ENCODE assay signal across 18 cellular contexts in genomic region chr3:24645047-24645446, GRCh38.
A peak's percentile ranks its signal among the peaks of the same experiment; 100 is the strongest.
DNase-seq lines count a peak whose midpoint lies in the region; ATAC-seq and TF ChIP-seq lines count a peak whose summit lies in the region.
"Had no signal": no experiment of that assay in that cellular context is flagged by ENCODE, and none has a peak within 500 bp of the region (broad histone marks: within the 10 kb centered on the region; RNA-seq: fewer than 3 reads in every experiment).

No MANE protein-coding gene starts in this region.

- no peak overlapping the region for H2AK5ac ChIP-seq in H9 (ENCODE audit: insufficient read length, low read length)
- no peak overlapping the region for H2AK5ac ChIP-seq in trophoblast cell (ENCODE audit: low read length)

- H3K9ac ChIP-seq in H9 (ENCODE audit: extremely low read depth, insufficient read length, low read length), result no peak overlapping the region
- H3K9ac ChIP-seq in trophoblast cell (ENCODE audit: low read length), result peak overlapping the region; percentile 55
- H3K9ac ChIP-seq: BLaER1 had no signal

- H3K14ac ChIP-seq in H9 (ENCODE audit: insufficient read depth, low read length) (no peak overlapping the region), trophoblast cell (ENCODE audit: low read length) (no peak overlapping the region)

- H3K23me2 ChIP-seq in H9 (ENCODE audit: insufficient read length, low read depth, low read length, poor library complexity, severe bottlenecking), result no peaks in the 10 kb centered on the region

- H3K4me1 Mint-ChIP-seq in H9 (peaks cover 12 to 19% of the 10 kb centered on the region in 2 experiments), chondrocyte (ENCODE audit: low read depth) (peaks cover 5% of the 10 kb centered on the region)
- H3K4me1 Mint-ChIP-seq in activated naive CD4-positive, alpha-beta T cell treated with anti-CD3 and anti-CD28 coated beads for 36 hours (ENCODE audit: low read depth), result no peaks in the 10 kb centered on the region
- H3K4me1 Mint-ChIP-seq: CD4-positive, alpha-beta memory T cell; IgD-negative memory B cell had no signal

- DNase-seq in H9 (no peak), chondrocyte (ENCODE audit: low spot score) (peak; percentile 81), trophoblast cell (no peak), NCI-H1436 (lab: John Stamatoyannopoulos, UW) (no peak), NCI-H345 treated with DMSO at 0.1 percent for 48 hours (lab: John Stamatoyannopoulos, UW; ENCODE audit: unreplicated experiment) (no peak), globus pallidus (ENCODE audit: low spot score) (no peak)
- no peak for DNase-seq in activated naive CD4-positive, alpha-beta T cell treated with anti-CD3 and anti-CD28 coated beads for 36 hours
- DNase-seq: 8988T; Calu3; CD4-positive, alpha-beta memory T cell; DMS79 treated with DMSO at 0.1 percent for 48 hours; GF-D8; GOT3 had no signal

- no peaks in the 10 kb centered on the region for H3K36me3 Mint-ChIP-seq in H9 (ENCODE audit: insufficient read depth in 1 of 3, low read depth in 3 of 3)
- no peaks in the 10 kb centered on the region for H3K36me3 Mint-ChIP-seq in chondrocyte (ENCODE audit: low read depth)
- no peaks in the 10 kb centered on the region for H3K36me3 Mint-ChIP-seq in activated naive CD4-positive, alpha-beta T cell treated with anti-CD3 and anti-CD28 coated beads for 36 hours (ENCODE audit: low read depth)
- H3K36me3 Mint-ChIP-seq: CD14-positive monocyte; CD4-positive, alpha-beta memory T cell; IgD-negative memory B cell had no signal

- H3K27ac Mint-ChIP-seq in H9, result no peak overlapping the region
- H3K27ac Mint-ChIP-seq in chondrocyte (ENCODE audit: unreplicated experiment), result no peak overlapping the region
- H3K27ac Mint-ChIP-seq in activated naive CD4-positive, alpha-beta T cell treated with anti-CD3 and anti-CD28 coated beads for 36 hours, result no peak overlapping the region
- H3K27ac Mint-ChIP-seq: CD14-positive monocyte; CD4-positive, alpha-beta memory T cell; IgD-negative memory B cell had no signal

- H3K79me1 ChIP-seq in H9 (ENCODE audit: insufficient read depth, low read depth, low read length, poor library complexity, severe bottlenecking) (no peaks in the 10 kb centered on the region), trophoblast cell (ENCODE audit: low read length) (no peaks in the 10 kb centered on the region)

- no peak overlapping the region for H2AFZ ChIP-seq in H9 (ENCODE audit: low read length)
- no peak overlapping the region for H2AFZ ChIP-seq in trophoblast cell (ENCODE audit: insufficient read depth, low read length, poor library complexity)

- H3K27ac ChIP-seq in H9 (ENCODE audit: insufficient read length, low read depth, low read length) (no peak overlapping the region), trophoblast cell (ENCODE audit: low read depth, low read length) (no peak overlapping the region)
- H3K27ac ChIP-seq: BLaER1 had no signal

- H3K4me2 ChIP-seq in H9 (ENCODE audit: insufficient read depth, insufficient read length, low read length) (no peak overlapping the region), trophoblast cell (ENCODE audit: low read length) (no peak overlapping the region)
- H3K4me2 ChIP-seq: BLaER1 had no signal

- CTCF ChIA-PET in activated naive CD4-positive, alpha-beta T cell treated with anti-CD3 and anti-CD28 coated beads for 36 hours (lab: Charles Lee), result no interaction called here

- H2BK120ac ChIP-seq in H9 (ENCODE audit: low read depth, low read length, poor library complexity, severe bottlenecking), result peak overlapping the region; percentile 23
- no peak overlapping the region for H2BK120ac ChIP-seq in trophoblast cell (ENCODE audit: insufficient read depth, low read length, poor library complexity)

- H2BK12ac ChIP-seq in H9 (ENCODE audit: insufficient read length, low read depth, low read length) (no peak overlapping the region), trophoblast cell (ENCODE audit: low read length) (no peak overlapping the region)

- H4K91ac ChIP-seq in H9 (ENCODE audit: insufficient read length, low read depth, low read length) (no peak overlapping the region), trophoblast cell (ENCODE audit: low read depth, low read length) (no peak overlapping the region)

- H3K9me3 Mint-ChIP-seq in H9, result no peaks in the 10 kb centered on the region
- no peaks in the 10 kb centered on the region for H3K9me3 Mint-ChIP-seq in chondrocyte (ENCODE audit: low read depth)
- H3K9me3 Mint-ChIP-seq in activated naive CD4-positive, alpha-beta T cell treated with anti-CD3 and anti-CD28 coated beads for 36 hours, result no peaks in the 10 kb centered on the region

- H2BK20ac ChIP-seq in H9 (ENCODE audit: low read depth, low read length, poor library complexity, severe bottlenecking), result no peak overlapping the region

- H4K5ac ChIP-seq in H9 (ENCODE audit: insufficient read length, low read depth, low read length), result no peak overlapping the region

- WGBS in H9 (ENCODE audit: extremely low coverage, insufficient read length, low lambda C conversion rate), result no CpG with 5 or more reads among the region's 11 CpGs
- no CpG with 5 or more reads among the region's 11 CpGs for WGBS in trophoblast cell (ENCODE audit: extremely low coverage, insufficient coverage, insufficient read length)

- H2BK5ac ChIP-seq in H9 (ENCODE audit: insufficient read length, low read length) (no peak overlapping the region), trophoblast cell (ENCODE audit: low read depth, low read length, poor library complexity) (no peak overlapping the region)

- H3K23ac ChIP-seq in H9 (ENCODE audit: insufficient read length, low read depth, low read length), result no peak overlapping the region
- H3K23ac ChIP-seq in trophoblast cell (ENCODE audit: low read length), result no peak overlapping the region

- no peak overlapping the region for H3K56ac ChIP-seq in H9 (ENCODE audit: insufficient read length, low read depth, low read length)

- peak; percentile 23 for ATAC-seq in esophagus mucosa

- H3T11ph ChIP-seq in H9 (ENCODE audit: low read length), result no peak overlapping the region

- H3K4ac ChIP-seq in H9 (ENCODE audit: low read depth, low read length) (no peak overlapping the region), trophoblast cell (ENCODE audit: low read depth, low read length) (no peak overlapping the region)

- H3K27me3 ChIP-seq in H9 (ENCODE audit: insufficient read depth, low read length) (no peaks in the 10 kb centered on the region), trophoblast cell (ENCODE audit: insufficient read depth, low read length) (no peaks in the 10 kb centered on the region)
- H3K27me3 ChIP-seq: BLaER1 had no signal

- H3K27me3 Mint-ChIP-seq in H9 (ENCODE audit: low read depth) (no peaks in the 10 kb centered on the region), chondrocyte (ENCODE audit: low read depth) (no peaks in the 10 kb centered on the region)
- no peaks in the 10 kb centered on the region for H3K27me3 Mint-ChIP-seq in activated naive CD4-positive, alpha-beta T cell treated with anti-CD3 and anti-CD28 coated beads for 36 hours (ENCODE audit: low read depth)
- H3K27me3 Mint-ChIP-seq: CD4-positive, alpha-beta memory T cell; IgD-negative memory B cell had no signal

- intact Hi-C loops in activated naive CD4-positive, alpha-beta T cell treated with anti-CD3 and anti-CD28 coated beads for 36 hours (cut with micrococcal nuclease), result no loop called here

- H4K20me1 ChIP-seq in H9 (ENCODE audit: control insufficient read depth, insufficient read depth, insufficient read length), result no peaks in the 10 kb centered on the region
- H4K20me1 ChIP-seq: BLaER1 had no signal

- H3K4me1 ChIP-seq in H9 (ENCODE audit: insufficient read depth, low read length) (peaks cover 3% of the 10 kb centered on the region; the same call in 1 of the 2 replicates), trophoblast cell (ENCODE audit: control insufficient read depth in 1 of 2, insufficient read depth in 2 of 2, low read length in 2 of 2) (no peaks in the 10 kb centered on the region)

- H4K8ac ChIP-seq in H9 (replicated peaks; ENCODE audit: insufficient read length, low read depth, low read length) (no peak overlapping the region), trophoblast cell (ENCODE audit: low read depth, low read length) (no peak overlapping the region)

- H3K9me3 ChIP-seq in H9 (ENCODE audit: control insufficient read depth, low read depth, low read length) (no peaks in the 10 kb centered on the region), trophoblast cell (ENCODE audit: insufficient read depth, low read depth, low read length) (no peaks in the 10 kb centered on the region)
- H3K9me3 ChIP-seq: HAP-1 had no signal

- no peak overlapping the region for H4K12ac ChIP-seq in trophoblast cell (ENCODE audit: low read depth, low read length)

- no peaks in the 10 kb centered on the region for H3K36me3 ChIP-seq in trophoblast cell (ENCODE audit: control insufficient read depth in 1 of 2, insufficient read depth in 2 of 2, low read length in 2 of 2)
- H3K36me3 ChIP-seq: BLaER1, HAP-1 had no signal

- no peak overlapping the region for H3K4me3 ChIP-seq in trophoblast cell (ENCODE audit: low read depth, low read length)
- H3K4me3 ChIP-seq: BLaER1, HAP-1 had no signal

- H2BK15ac ChIP-seq in H9 (ENCODE audit: low read depth, low read length), result no peak overlapping the region

- no peak overlapping the region for H3K4me3 Mint-ChIP-seq in H9
- H3K4me3 Mint-ChIP-seq in chondrocyte (ENCODE audit: unreplicated experiment), result no peak overlapping the region
- no peak overlapping the region for H3K4me3 Mint-ChIP-seq in activated naive CD4-positive, alpha-beta T cell treated with anti-CD3 and anti-CD28 coated beads for 36 hours
- H3K4me3 Mint-ChIP-seq: CD14-positive monocyte; CD4-positive, alpha-beta memory T cell; IgD-negative memory B cell had no signal

- H3K79me2 ChIP-seq in H9 (ENCODE audit: insufficient read depth, low read length) (no peaks in the 10 kb centered on the region), trophoblast cell (ENCODE audit: control insufficient read depth, insufficient read depth, low read length, poor library complexity) (no peaks in the 10 kb centered on the region)

- H3K18ac ChIP-seq in H9 (ENCODE audit: insufficient read length, low read depth, low read length) (no peak overlapping the region), trophoblast cell (ENCODE audit: low read length) (no peak overlapping the region)

- TF ChIP-seq CTCF in H9 (conservative IDR thresholded peaks at IDR 0.05), result no peak
- TF ChIP-seq CTCF in chondrocyte (IDR thresholded peaks at IDR 0.05), result no peak
